2 cellular contexts compared by ENCODE assay signal in genomic region chr17:78902231-78902630, GRCh38. TPM values are rescaled to one million over a fixed set of nuclear protein-coding genes. Genes with fewer than 3 reads are reported as not detected.
"Had no signal": no experiment of that assay in that cellular context is flagged by ENCODE, and none has a peak within 500 bp of the region (broad histone marks: within the 10 kb centered on the region; RNA-seq: fewer than 3 reads in every experiment).

No MANE protein-coding gene starts in this region.

RNA-seq across cellular contexts. Expression of gene CEP295NL, which starts 0.8 kb away (rescaled TPM):
- total RNA-seq: activated CD4-positive, alpha-beta memory T cell treated with anti-CD3 and anti-CD28 coated beads, Interleukin-2, amount 10 ng/mL, durations not matched to agents 7 days and 5 days; K562 had no signal
- polyA plus RNA-seq: K562 had no signal

RNA-seq across cellular contexts. Expression of gene TIMP2, which starts 23.0 kb away (rescaled TPM):
- polyA plus RNA-seq: K562 had no signal
